ENCODE assay signal across 8 cellular contexts in genomic region chr16:67807148-67807682, GRCh38. TPM values are rescaled to one million over a fixed set of nuclear protein-coding genes. Genes with fewer than 3 reads are reported as not detected.
DNase-seq lines count a peak whose midpoint lies in the region; ATAC-seq, FAIRE-seq and TF ChIP-seq lines count a peak whose summit lies in the region.

No MANE protein-coding gene starts in this region.

- no peak overlapping the region for H2BK120ac ChIP-seq in H1 (replicated peaks; ENCODE audit: low read depth, low read length)

- H3K36me3 ChIP-seq in ES-I3 (ENCODE audit: insufficient read depth, low read length) (no peaks in the 10 kb centered on the region; the same call in 1 of the 2 replicates), H1 (ENCODE audit: control insufficient read depth in 2 of 4, insufficient read depth in 4 of 4, low read length in 3 of 4) (peaks cover 0 to 5% (median 0%) of the 10 kb centered on the region in 4 experiments; a peak in 3 of 8 replicates)

- H3K14ac ChIP-seq in H1 (ENCODE audit: insufficient read length): no peak overlapping the region

- H3K4me1 ChIP-seq in ES-I3 (ENCODE audit: insufficient read depth, low read length) (peaks cover 6% of the 10 kb centered on the region; the same call in 1 of the 2 replicates), H1 (replicated peaks in 1 of 4; ENCODE audit: control insufficient read depth in 3 of 4, insufficient read depth in 4 of 4, low read length in 3 of 4) (peaks cover 4 to 9% (median 5%) of the 10 kb centered on the region in 4 experiments; a peak in 6 of 7 replicates)

- H3K27ac Mint-ChIP-seq in osteocyte (ENCODE audit: unreplicated experiment): peak overlapping the region; percentile 97

- H3K79me2 ChIP-seq in H1 (ENCODE audit: control insufficient read depth in 1 of 2, insufficient read depth in 2 of 2, low read length in 2 of 2): peaks cover 5 to 21% of the 10 kb centered on the region in 2 experiments; a peak in 3 of 4 replicates

- no peak for TF ChIP-seq EP300 in H1 (IDR thresholded peaks at IDR 0.05; ENCODE audit: borderline replicate concordance in 1 of 2, low read depth in 2 of 2, low read length in 2 of 2)

- H2AFZ ChIP-seq in H1 (ENCODE audit: low read length): peak overlapping the region; percentile 98

- FAIRE-seq in H1 (lab: Jason Lieb, UNC) (no peak), GM19239 (lab: Jason Lieb, UNC) (no peak)

- H3K23me2 ChIP-seq in H1 (ENCODE audit: low read depth, low read length): peaks cover 11% of the 10 kb centered on the region

- no peak overlapping the region for H2BK5ac ChIP-seq in H1 (ENCODE audit: low read depth, low read length)

- peak overlapping the region; percentile 93 to 96 for H3K4me2 ChIP-seq in H1 (ENCODE audit: insufficient read depth in 1 of 2, low read depth in 2 of 2, low read length in 2 of 2)

- H2BK12ac ChIP-seq in H1 (ENCODE audit: low read depth, low read length): no peak overlapping the region

- no peak for TF ChIP-seq POLR2A in NB4 (IDR thresholded peaks at IDR 0.05; ENCODE audit: extremely low read depth, insufficient read length)
- TF ChIP-seq POLR2A in H1 (IDR thresholded peaks at IDR 0.05; ENCODE audit: control extremely low read depth in 1 of 2, low read depth in 2 of 2, low read length in 2 of 2): no peak

- H3K36me3 Mint-ChIP-seq in osteocyte (ENCODE audit: unreplicated experiment): peaks cover 2% of the 10 kb centered on the region

- H4K91ac ChIP-seq in H1 (replicated peaks; ENCODE audit: insufficient read length, low read length): no peak overlapping the region

- peak overlapping the region; percentile 88; the same call in 1 of the 2 replicates for H4K8ac ChIP-seq in H1 (ENCODE audit: extremely low read depth, insufficient read depth, low read length)

- H4K5ac ChIP-seq in H1 (ENCODE audit: insufficient read length, low read depth, low read length): no peak overlapping the region

- DNase-seq in NB4 (ENCODE audit: low read depth): no peak
- DNase-seq in H1 (ENCODE audit: low read depth in 1 of 2, low spot score in 2 of 2): no peak
- DNase-seq in osteocyte (ENCODE audit: extremely low spot score, unreplicated experiment): no peak
- no peak for DNase-seq in middle frontal gyrus (ENCODE audit: extremely low spot score, low spot score)
- DNase-seq in GM19239 (ENCODE audit: insufficient read length, low spot score): no peak

- no peaks in the 10 kb centered on the region for H3K27me3 ChIP-seq in H1 (replicated peaks in 1 of 4; ENCODE audit: control insufficient read depth in 3 of 4, extremely low read depth in 1 of 4, insufficient read depth in 3 of 4, low read length in 3 of 4)

- H3K4me3 ChIP-seq in NB4 (ENCODE audit: low read depth, low read length) (peak overlapping the region; percentile 98), H1 (ENCODE audit: extremely low read depth in 1 of 4, insufficient read depth in 2 of 4, low read depth in 3 of 4, low read length in 4 of 4) (peak overlapping the region; percentile 95 to 98 (median 96))

- peaks cover 9% of the 10 kb centered on the region; the same call in 1 of the 2 replicates for H3K79me1 ChIP-seq in H1 (ENCODE audit: low read depth, low read length)

- H3K9me3 ChIP-seq in ES-I3 (ENCODE audit: control insufficient read depth, insufficient read depth, low read length) (no peaks in the 10 kb centered on the region), H1 (ENCODE audit: insufficient read depth in 2 of 2, low read depth in 1 of 2, low read length in 1 of 2) (no peaks in the 10 kb centered on the region)

- H3K18ac ChIP-seq in H1 (ENCODE audit: extremely low read depth, low read length): no peak overlapping the region

- no peak for TF ChIP-seq CTCF in NB4 (IDR thresholded peaks at IDR 0.05; ENCODE audit: low read depth, low read length)
- TF ChIP-seq CTCF in H1 (IDR thresholded peaks at IDR 0.05; ENCODE audit: control extremely low read depth in 1 of 3, insufficient read depth in 1 of 3, low read depth in 1 of 3, low read length in 3 of 3): no peak
- no peak for TF ChIP-seq CTCF in osteocyte (IDR thresholded peaks at IDR 0.05)

- H3K4me1 Mint-ChIP-seq in osteocyte (ENCODE audit: unreplicated experiment): peaks cover 15% of the 10 kb centered on the region

- H2AK5ac ChIP-seq in H1 (ENCODE audit: low read depth, low read length): no peak overlapping the region

- H3K4me3 Mint-ChIP-seq in osteocyte (ENCODE audit: unreplicated experiment): peak overlapping the region; percentile 95

- no peaks in the 10 kb centered on the region for H3K9me3 Mint-ChIP-seq in osteocyte (ENCODE audit: unreplicated experiment)

- no peak overlapping the region for H3K27ac ChIP-seq in H1 (ENCODE audit: low read depth, low read length)

- no peak overlapping the region for H3K56ac ChIP-seq in H1 (replicated peaks; ENCODE audit: insufficient read length, low read depth, low read length)

- no peak for ATAC-seq in GM21717 (IDR thresholded peaks at IDR 0.05; ENCODE audit: unreplicated experiment)
- no peak for ATAC-seq in HG03432 (IDR thresholded peaks at IDR 0.05; ENCODE audit: unreplicated experiment)

- H3K23ac ChIP-seq in H1 (ENCODE audit: insufficient read length): no peak overlapping the region

- POLR2A ChIA-PET in H1 (lab: Charles Lee; ENCODE audit: partially characterized antibody): interaction anchor here (0.6 to 2.0 kb wide), 16 partner anchors 9 to 427 kb away, joined by 3 to 8 read pairs (median 4); partner anchors contain the start of gene NFATC3

- peaks cover 2% of the 10 kb centered on the region for H3K27me3 Mint-ChIP-seq in osteocyte (ENCODE audit: unreplicated experiment)

- CTCF ChIA-PET in H1 (lab: Charles Lee; ENCODE audit: partially characterized antibody): interaction anchor here (0.8 to 3.0 kb wide), 13 partner anchors 9 to 286 kb away, joined by 3 to 29 read pairs (median 5); partner anchors contain the start of gene LCAT

- no peak overlapping the region for H2BK15ac ChIP-seq in H1 (ENCODE audit: low read length)

- no peak for TF ChIP-seq RAD21 in H1 (IDR thresholded peaks at IDR 0.05 in 1 of 2, conservative IDR thresholded peaks at IDR 0.05 in 1 of 2; ENCODE audit: low read depth in 2 of 2, low read length in 2 of 2)

- 38% methylated on average over 24 of the region's 24 CpGs; no CpG with 5 or more reads in 1 of the 2 experiments for WGBS in H1 (ENCODE audit: extremely low coverage in 1 of 2, insufficient coverage in 1 of 2, insufficient read length in 1 of 2, insufficient replicate concordance in 2 of 2, low coverage in 1 of 2, low lambda C conversion rate in 2 of 2, missing lambda C conversion rate in 1 of 2), 2 experiments

- H4K20me1 ChIP-seq in H1 (replicated peaks in 1 of 2; ENCODE audit: control insufficient read depth in 1 of 2, insufficient read depth in 2 of 2, low read length in 2 of 2): peaks cover 0 to 3% of the 10 kb centered on the region in 2 experiments

- no peak overlapping the region for H3K4ac ChIP-seq in H1 (replicated peaks; ENCODE audit: insufficient read length, low read depth, low read length)

- H3K9ac ChIP-seq in ES-I3 (ENCODE audit: low read depth, low read length) (peak overlapping the region; percentile 71; the same call in 1 of the 2 replicates), H1 (replicated peaks in 1 of 4; ENCODE audit: extremely low read depth in 1 of 4, low read depth in 3 of 4, low read length in 3 of 4) (peak overlapping the region in 2 of 4 experiments; percentile 6 to 59; a peak in 3 of 7 replicates)

- no peak overlapping the region for H2BK20ac ChIP-seq in H1 (ENCODE audit: low read length)

RNA-seq across cellular contexts. Expression of gene TSNAXIP1, which starts 0.5 kb away (rescaled TPM):
- 0.37 and 1.3 TPM in 2 replicates for total RNA-seq in H1 (2021; fragmentation: NEBNext Ultra II Directional; extraction: Animal tissue kit (Norgen Biotek cat#: 25700))
- polyA plus RNA-seq in H1 (2011; rRNA removed): 0.39 and 0.94 TPM in 2 replicates
- 1.2 TPM for polyA plus RNA-seq in H1 (2011; cell fraction: cytosol; rRNA removed)
- polyA plus RNA-seq in H1 (2011; cell fraction: nucleus; rRNA removed): 5.5 TPM
- 1.2 to 1.6 TPM (median 1.3 TPM) in 4 replicates for polyA plus RNA-seq in H1 (2012, experiment 1 of 2)
- 0.37 TPM for polyA plus RNA-seq in H1 (2012, experiment 2 of 2)
- polyA plus RNA-seq in H1 (2013, experiment 1 of 2): 0.97 TPM
- polyA plus RNA-seq in H1 (2013, experiment 2 of 2): 0.74 TPM
- polyA minus RNA-seq in H1 (2011; rRNA and poly(A)+ RNA removed): 0.41 TPM in 2 replicates
- not detected for polyA minus RNA-seq in H1 (2011; cell fraction: cytosol; rRNA and poly(A)+ RNA removed)
- 1.2 TPM for polyA minus RNA-seq in H1 (2011; cell fraction: nucleus; rRNA and poly(A)+ RNA removed)
- total RNA-seq in osteocyte: 3.6 and 4.1 TPM in 2 replicates

RNA-seq across cellular contexts. Expression of gene RANBP10, which starts 0.9 kb away (rescaled TPM):
- 13.8 and 16.8 TPM in 2 replicates for total RNA-seq in H1 (2021; fragmentation: NEBNext Ultra II Directional; extraction: Animal tissue kit (Norgen Biotek cat#: 25700))
- 14.2 and 16.3 TPM in 2 replicates for polyA plus RNA-seq in H1 (2011; rRNA removed)
- 9.9 TPM for polyA plus RNA-seq in H1 (2011; cell fraction: cytosol; rRNA removed)
- 20.6 TPM for polyA plus RNA-seq in H1 (2011; cell fraction: nucleus; rRNA removed)
- 10.6 to 12.7 TPM (median 11.3 TPM) in 4 replicates for polyA plus RNA-seq in H1 (2012, experiment 1 of 2)
- polyA plus RNA-seq in H1 (2012, experiment 2 of 2): 7.9 TPM
- polyA plus RNA-seq in H1 (2013, experiment 1 of 2): 7.7 TPM
- polyA plus RNA-seq in H1 (2013, experiment 2 of 2): 7.7 TPM
- 26.2 and 32.5 TPM in 2 replicates for polyA minus RNA-seq in H1 (2011; rRNA and poly(A)+ RNA removed)
- polyA minus RNA-seq in H1 (2011; cell fraction: cytosol; rRNA and poly(A)+ RNA removed): 7.8 TPM
- 10.3 TPM for polyA minus RNA-seq in H1 (2011; cell fraction: nucleus; rRNA and poly(A)+ RNA removed)
- total RNA-seq in osteocyte: 18.9 and 19.5 TPM in 2 replicates

RNA-seq across cellular contexts. Expression of gene THAP11, which starts 34.9 kb away (rescaled TPM):
- 54.8 and 56.4 TPM in 2 replicates for total RNA-seq in H1 (2021; fragmentation: NEBNext Ultra II Directional; extraction: Animal tissue kit (Norgen Biotek cat#: 25700))
- 50.8 and 61.7 TPM in 2 replicates for polyA plus RNA-seq in H1 (2011; rRNA removed)
- 65.6 TPM for polyA plus RNA-seq in H1 (2011; cell fraction: cytosol; rRNA removed)
- polyA plus RNA-seq in H1 (2011; cell fraction: nucleus; rRNA removed): 43.6 TPM
- 39.6 to 44.1 TPM (median 43.1 TPM) in 4 replicates for polyA plus RNA-seq in H1 (2012, experiment 1 of 2)
- 43.8 TPM for polyA plus RNA-seq in H1 (2012, experiment 2 of 2)
- polyA plus RNA-seq in H1 (2013, experiment 1 of 2): 28.0 TPM
- polyA plus RNA-seq in H1 (2013, experiment 2 of 2): 28.8 TPM
- 28.1 and 32.3 TPM in 2 replicates for polyA minus RNA-seq in H1 (2011; rRNA and poly(A)+ RNA removed)
- 32.9 TPM for polyA minus RNA-seq in H1 (2011; cell fraction: cytosol; rRNA and poly(A)+ RNA removed)
- 19.9 TPM for polyA minus RNA-seq in H1 (2011; cell fraction: nucleus; rRNA and poly(A)+ RNA removed)
- 29.5 and 30.0 TPM in 2 replicates for total RNA-seq in osteocyte

RNA-seq across cellular contexts. Expression of gene NUTF2, which starts 39.5 kb away (rescaled TPM):
- 219 and 229 TPM in 2 replicates for total RNA-seq in H1 (2021; fragmentation: NEBNext Ultra II Directional; extraction: Animal tissue kit (Norgen Biotek cat#: 25700))
- 377 and 382 TPM in 2 replicates for polyA plus RNA-seq in H1 (2011; rRNA removed)
- 322 TPM for polyA plus RNA-seq in H1 (2011; cell fraction: cytosol; rRNA removed)
- polyA plus RNA-seq in H1 (2011; cell fraction: nucleus; rRNA removed): 256 TPM
- polyA plus RNA-seq in H1 (2012, experiment 1 of 2): 285 to 353 TPM (median 329 TPM) in 4 replicates
- 190 TPM for polyA plus RNA-seq in H1 (2012, experiment 2 of 2)
- polyA plus RNA-seq in H1 (2013, experiment 1 of 2): 335 TPM
- 317 TPM for polyA plus RNA-seq in H1 (2013, experiment 2 of 2)
- 306 and 380 TPM in 2 replicates for polyA minus RNA-seq in H1 (2011; rRNA and poly(A)+ RNA removed)
- 201 TPM for polyA minus RNA-seq in H1 (2011; cell fraction: cytosol; rRNA and poly(A)+ RNA removed)
- polyA minus RNA-seq in H1 (2011; cell fraction: nucleus; rRNA and poly(A)+ RNA removed): 150 TPM
- total RNA-seq in osteocyte: 121 and 125 TPM in 2 replicates

RNA-seq across cellular contexts. Expression of gene CENPT, which starts 40.3 kb away (rescaled TPM):
- total RNA-seq in H1 (2021; fragmentation: NEBNext Ultra II Directional; extraction: Animal tissue kit (Norgen Biotek cat#: 25700)): 42.2 and 42.4 TPM in 2 replicates
- 53.4 and 82.7 TPM in 2 replicates for polyA plus RNA-seq in H1 (2011; rRNA removed)
- 82.3 TPM for polyA plus RNA-seq in H1 (2011; cell fraction: cytosol; rRNA removed)
- 415 TPM for polyA plus RNA-seq in H1 (2011; cell fraction: nucleus; rRNA removed)
- 38.1 to 58.6 TPM (median 58.5 TPM) in 4 replicates for polyA plus RNA-seq in H1 (2012, experiment 1 of 2)
- 39.5 TPM for polyA plus RNA-seq in H1 (2012, experiment 2 of 2)
- 41.5 TPM for polyA plus RNA-seq in H1 (2013, experiment 1 of 2)
- 34.8 TPM for polyA plus RNA-seq in H1 (2013, experiment 2 of 2)
- 22.9 and 26.2 TPM in 2 replicates for polyA minus RNA-seq in H1 (2011; rRNA and poly(A)+ RNA removed)
- polyA minus RNA-seq in H1 (2011; cell fraction: cytosol; rRNA and poly(A)+ RNA removed): 18.9 TPM
- 50.5 TPM for polyA minus RNA-seq in H1 (2011; cell fraction: nucleus; rRNA and poly(A)+ RNA removed)
- 46.3 and 51.2 TPM in 2 replicates for total RNA-seq in osteocyte
